ENCODE assay signal across 14 cellular contexts in the genomic region with DNA sequence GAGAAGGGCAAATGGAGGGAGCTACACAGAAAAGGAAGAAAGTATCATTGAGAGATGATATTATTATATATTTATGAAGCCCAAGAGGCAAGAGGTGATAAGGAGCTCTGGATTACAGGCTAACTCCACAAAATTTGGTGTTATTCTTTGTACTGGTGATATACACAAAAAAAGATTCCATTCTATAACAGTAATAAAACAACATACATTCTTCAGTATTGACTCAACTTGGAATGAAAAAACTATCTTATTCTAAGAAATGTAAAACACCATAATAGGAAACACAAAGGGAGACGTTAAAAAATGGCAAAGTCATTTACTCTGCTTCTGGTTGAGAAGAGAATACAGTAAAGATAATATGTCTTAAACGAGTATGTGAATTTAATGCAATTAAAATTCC.
DNase-seq lines count a peak whose midpoint lies in the region; ATAC-seq and TF ChIP-seq lines count a peak whose summit lies in the region.
"Had no signal": no experiment of that assay in that cellular context is flagged by ENCODE, and none has a peak within 500 bp of the region (broad histone marks: within the 10 kb centered on the region; RNA-seq: fewer than 3 reads in every experiment).

No MANE protein-coding gene starts in this region.

- H4K20me1 ChIP-seq in GM23248 (ENCODE audit: insufficient read depth): no peaks in the 10 kb centered on the region
- no peaks in the 10 kb centered on the region for H4K20me1 ChIP-seq in SK-N-SH (ENCODE audit: insufficient read depth)

- 0 out of 2 replicates have a peak overlapping the region, but pooled peaks have one; percentile 4 for H2AFZ ChIP-seq in GM23248
- H2AFZ ChIP-seq in SK-N-SH (ENCODE audit: low read depth): peak overlapping the region; percentile 24; the same call in 1 of the 2 replicates

- H3K9me3 ChIP-seq in GM23248 (ENCODE audit: low read depth) (no peaks in the 10 kb centered on the region), SK-N-SH (no peaks in the 10 kb centered on the region)

- in situ Hi-C loops in GM23248 (cut with MboI): no loop called here

- DNase-seq in GM23248 (peak; percentile 70), SK-N-SH (no peak), fibroblast of gingiva (ENCODE audit: low read depth) (peak; percentile 47), skeletal muscle cell (ENCODE audit: low read depth) (peak; percentile 25), NCI-H146 (lab: John Stamatoyannopoulos, UW) (no peak)
- no peak for DNase-seq in activated T-cell treated with anti-CD3 and anti-CD28 coated beads, Interleukin-2, amount 50 U/mL, for 48 hours
- DNase-seq: activated B cell treated with CpG ODN at 0.5 μM for 24 hours; activated CD8-positive, alpha-beta memory T cell treated with anti-CD3 and anti-CD28 coated beads, Interleukin-2, amount 10 ng/mL, durations not matched to agents 7 days and 5 days; activated naive CD4-positive, alpha-beta T cell; CD4-positive, alpha-beta T cell; left cardiac atrium; NCI-H2227 treated with DMSO at 0.1 percent for 48 hours had no signal

- H3K4me2 ChIP-seq in GM23248 (ENCODE audit: unreplicated experiment): peak overlapping the region; percentile 67
- H3K4me2 ChIP-seq in SK-N-SH: peak overlapping the region; percentile 10; the same call in 1 of the 2 replicates

- ATAC-seq in HG03159 (IDR thresholded peaks at IDR 0.05; ENCODE audit: unreplicated experiment): no peak
- no peak for ATAC-seq in HG03135 (IDR thresholded peaks at IDR 0.05; ENCODE audit: unreplicated experiment)
- ATAC-seq: activated CD8-positive, alpha-beta memory T cell treated with anti-CD3 and anti-CD28 coated beads, Interleukin-2, amount 10 ng/mL, durations not matched to agents 7 days and 5 days; left cardiac atrium had no signal

- POLR2A ChIA-PET in SK-N-SH (lab: Yijun Ruan, JAX): interaction anchor here (0.6 kb wide), 1 partner anchor 294 kb away, joined by 3 read pairs; no protein-coding TSS in a partner anchor

- H3K36me3 ChIP-seq in GM23248 (ENCODE audit: low read depth): no peaks in the 10 kb centered on the region
- no peaks in the 10 kb centered on the region for H3K36me3 ChIP-seq in SK-N-SH (replicated peaks in 1 of 2; ENCODE audit: control insufficient read depth in 1 of 2, insufficient read depth in 2 of 2, low read length in 1 of 2)

- peak in 1 of 2 experiments; percentile 71; a peak in 1 of 4 replicates for TF ChIP-seq EP300 in SK-N-SH (IDR thresholded peaks at IDR 0.05; ENCODE audit: borderline replicate concordance in 1 of 2, low read depth in 1 of 2, low read length in 1 of 2)

- CTCF ChIA-PET in SK-N-SH (lab: Yijun Ruan, JAX): interaction anchor here (0.9 to 1.1 kb wide), 2 partner anchors 46 to 141 kb away, joined by 3 read pairs; no protein-coding TSS in a partner anchor

- H3K79me2 ChIP-seq in GM23248 (ENCODE audit: insufficient read depth) (no peaks in the 10 kb centered on the region), SK-N-SH (ENCODE audit: insufficient read depth) (no peaks in the 10 kb centered on the region)

- H3K4me1 ChIP-seq in GM23248 (ENCODE audit: insufficient read depth): peaks cover 63% of the 10 kb centered on the region
- H3K4me1 ChIP-seq in SK-N-SH (ENCODE audit: control insufficient read depth in 1 of 2, insufficient read depth in 2 of 2, low read depth in 1 of 2, low read length in 1 of 2): peaks cover 0 to 22% of the 10 kb centered on the region in 2 experiments

- 0% methylated on average over 2 of the region's 2 CpGs for WGBS in GM23248 (ENCODE audit: low coverage in 1 of 2, low lambda C conversion rate in 2 of 2, missing lambda C conversion rate in 2 of 2), 2 experiments
- WGBS in SK-N-SH (ENCODE audit: low lambda C conversion rate): 13% methylated on average over 2 of the region's 2 CpGs

- TF ChIP-seq CTCF in SK-N-SH (IDR thresholded peaks at IDR 0.05): no peak

- H3K9me2 ChIP-seq in GM23248 (ENCODE audit: insufficient read depth) (no peaks in the 10 kb centered on the region), SK-N-SH (no peaks in the 10 kb centered on the region)

- H3K9ac ChIP-seq in GM23248 (peak overlapping the region; percentile 49), SK-N-SH (peak overlapping the region; percentile 64)

- H3K27me3 ChIP-seq in GM23248 (replicated peaks; ENCODE audit: insufficient read depth): no peaks in the 10 kb centered on the region
- H3K27me3 ChIP-seq in SK-N-SH (ENCODE audit: insufficient read depth): no peaks in the 10 kb centered on the region

- H3K4me3 ChIP-seq in GM23248: no peak overlapping the region
- H3K4me3 ChIP-seq in SK-N-SH (ENCODE audit: low read depth in 2 of 2, low read length in 1 of 2): no peak overlapping the region
- H3K4me3 ChIP-seq in skeletal muscle cell (ENCODE audit: low read depth, low read length): no peak overlapping the region

- TF ChIP-seq RAD21 in SK-N-SH (IDR thresholded peaks at IDR 0.05; ENCODE audit: low read length): no peak

- H3K27ac ChIP-seq in GM23248 (peak overlapping the region; percentile 96), SK-N-SH (ENCODE audit: low read depth in 2 of 2, low read length in 1 of 2) (peak overlapping the region; percentile 64 to 93; a peak in 3 of 4 replicates)

- H3F3A ChIP-seq in GM23248 (ENCODE audit: insufficient read depth): peaks cover 52% of the 10 kb centered on the region
- peaks cover 40% of the 10 kb centered on the region for H3F3A ChIP-seq in SK-N-SH (replicated peaks; ENCODE audit: insufficient read depth)

TF ChIP-seq in SK-N-SH, 30 proteins besides CTCF, POLR2A, EP300 and RAD21 (continues in another document):
- TF ChIP-seq GATA2 (CRISPR knock-in tag; IDR thresholded peaks at IDR 0.05) (no peak), TAF1 (IDR thresholded peaks at IDR 0.05; ENCODE audit: borderline replicate concordance, low read depth, low read length) (no peak), YY1 (IDR thresholded peaks at IDR 0.05; ENCODE audit: low read depth) (no peak), RCOR1 (IDR thresholded peaks at IDR 0.05; ENCODE audit: low read length) (no peak), RXRA (IDR thresholded peaks at IDR 0.05; ENCODE audit: borderline replicate concordance, low read depth) (0 out of 2 replicates have a peak, but pooled peaks have one; percentile 38), NFIC (IDR thresholded peaks at IDR 0.05; ENCODE audit: borderline replicate concordance) (peak; percentile 30; the same call in 1 of the 2 replicates), TCF12 (IDR thresholded peaks at IDR 0.05) (peak; percentile 50), GABPA (IDR thresholded peaks at IDR 0.05; ENCODE audit: low read depth) (no peak), FOXM1 (IDR thresholded peaks at IDR 0.05; ENCODE audit: low read depth) (no peak), ELF1 (IDR thresholded peaks at IDR 0.05) (no peak)
- TF ChIP-seq, protein P1, sequence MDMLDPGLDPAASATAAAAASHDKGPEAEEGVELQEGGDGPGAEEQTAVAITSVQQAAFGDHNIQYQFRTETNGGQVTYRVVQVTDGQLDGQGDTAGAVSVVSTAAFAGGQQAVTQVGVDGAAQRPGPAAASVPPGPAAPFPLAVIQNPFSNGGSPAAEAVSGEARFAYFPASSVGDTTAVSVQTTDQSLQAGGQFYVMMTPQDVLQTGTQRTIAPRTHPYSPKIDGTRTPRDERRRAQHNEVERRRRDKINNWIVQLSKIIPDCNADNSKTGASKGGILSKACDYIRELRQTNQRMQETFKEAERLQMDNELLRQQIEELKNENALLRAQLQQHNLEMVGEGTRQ (IDR thresholded peaks at IDR 0.05; ENCODE audit: borderline replicate concordance, low read depth, low read length): no peak
- TF ChIP-seq, protein P2, sequence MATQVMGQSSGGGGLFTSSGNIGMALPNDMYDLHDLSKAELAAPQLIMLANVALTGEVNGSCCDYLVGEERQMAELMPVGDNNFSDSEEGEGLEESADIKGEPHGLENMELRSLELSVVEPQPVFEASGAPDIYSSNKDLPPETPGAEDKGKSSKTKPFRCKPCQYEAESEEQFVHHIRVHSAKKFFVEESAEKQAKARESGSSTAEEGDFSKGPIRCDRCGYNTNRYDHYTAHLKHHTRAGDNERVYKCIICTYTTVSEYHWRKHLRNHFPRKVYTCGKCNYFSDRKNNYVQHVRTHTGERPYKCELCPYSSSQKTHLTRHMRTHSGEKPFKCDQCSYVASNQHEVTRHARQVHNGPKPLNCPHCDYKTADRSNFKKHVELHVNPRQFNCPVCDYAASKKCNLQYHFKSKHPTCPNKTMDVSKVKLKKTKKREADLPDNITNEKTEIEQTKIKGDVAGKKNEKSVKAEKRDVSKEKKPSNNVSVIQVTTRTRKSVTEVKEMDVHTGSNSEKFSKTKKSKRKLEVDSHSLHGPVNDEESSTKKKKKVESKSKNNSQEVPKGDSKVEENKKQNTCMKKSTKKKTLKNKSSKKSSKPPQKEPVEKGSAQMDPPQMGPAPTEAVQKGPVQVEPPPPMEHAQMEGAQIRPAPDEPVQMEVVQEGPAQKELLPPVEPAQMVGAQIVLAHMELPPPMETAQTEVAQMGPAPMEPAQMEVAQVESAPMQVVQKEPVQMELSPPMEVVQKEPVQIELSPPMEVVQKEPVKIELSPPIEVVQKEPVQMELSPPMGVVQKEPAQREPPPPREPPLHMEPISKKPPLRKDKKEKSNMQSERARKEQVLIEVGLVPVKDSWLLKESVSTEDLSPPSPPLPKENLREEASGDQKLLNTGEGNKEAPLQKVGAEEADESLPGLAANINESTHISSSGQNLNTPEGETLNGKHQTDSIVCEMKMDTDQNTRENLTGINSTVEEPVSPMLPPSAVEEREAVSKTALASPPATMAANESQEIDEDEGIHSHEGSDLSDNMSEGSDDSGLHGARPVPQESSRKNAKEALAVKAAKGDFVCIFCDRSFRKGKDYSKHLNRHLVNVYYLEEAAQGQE (IDR thresholded peaks at IDR 0.05; ENCODE audit: low read depth, low read length): no peak
- TF ChIP-seq, protein P3, sequence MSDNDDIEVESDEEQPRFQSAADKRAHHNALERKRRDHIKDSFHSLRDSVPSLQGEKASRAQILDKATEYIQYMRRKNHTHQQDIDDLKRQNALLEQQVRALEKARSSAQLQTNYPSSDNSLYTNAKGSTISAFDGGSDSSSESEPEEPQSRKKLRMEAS (IDR thresholded peaks at IDR 0.05; ENCODE audit: low read depth): no peak
- TF ChIP-seq, protein P4, sequence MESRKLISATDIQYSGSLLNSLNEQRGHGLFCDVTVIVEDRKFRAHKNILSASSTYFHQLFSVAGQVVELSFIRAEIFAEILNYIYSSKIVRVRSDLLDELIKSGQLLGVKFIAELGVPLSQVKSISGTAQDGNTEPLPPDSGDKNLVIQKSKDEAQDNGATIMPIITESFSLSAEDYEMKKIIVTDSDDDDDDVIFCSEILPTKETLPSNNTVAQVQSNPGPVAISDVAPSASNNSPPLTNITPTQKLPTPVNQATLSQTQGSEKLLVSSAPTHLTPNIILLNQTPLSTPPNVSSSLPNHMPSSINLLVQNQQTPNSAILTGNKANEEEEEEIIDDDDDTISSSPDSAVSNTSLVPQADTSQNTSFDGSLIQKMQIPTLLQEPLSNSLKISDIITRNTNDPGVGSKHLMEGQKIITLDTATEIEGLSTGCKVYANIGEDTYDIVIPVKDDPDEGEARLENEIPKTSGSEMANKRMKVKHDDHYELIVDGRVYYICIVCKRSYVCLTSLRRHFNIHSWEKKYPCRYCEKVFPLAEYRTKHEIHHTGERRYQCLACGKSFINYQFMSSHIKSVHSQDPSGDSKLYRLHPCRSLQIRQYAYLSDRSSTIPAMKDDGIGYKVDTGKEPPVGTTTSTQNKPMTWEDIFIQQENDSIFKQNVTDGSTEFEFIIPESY (IDR thresholded peaks at IDR 0.05; ENCODE audit: borderline replicate concordance, low read depth): no peak

Comparison
In these comparisons a context has a peak if more than half of its experiments do, and no peak if none do; other contexts are left out.
1. DNase-seq: peak in GM23248 (single experiment), fibroblast of gingiva (single experiment) and skeletal muscle cell (single experiment); none in SK-N-SH (single experiment), activated T-cell treated with anti-CD3 and anti-CD28 coated beads, Interleukin-2, amount 50 U/mL, for 48 hours (0 of 2) and NCI-H146 (single experiment).